ENCODE assay signal across 1 cellular context in genomic region chr2:43025709-43026290, GRCh38.
TF ChIP-seq lines count a peak whose summit lies in the region.

No MANE protein-coding gene starts in this region.

TF ChIP-seq in SK-N-SH treated with all-trans-retinoic acid at 6 μM for 48 hours, 23 proteins besides CTCF, POLR2A, EP300 and RAD21 (continued from another document):
- TF ChIP-seq ZC3H10 (CRISPR knock-in tag; IDR thresholded peaks at IDR 0.05) (no peak), TSHZ2 (CRISPR knock-in tag; IDR thresholded peaks at IDR 0.05) (no peak), GLIS3 (CRISPR knock-in tag; IDR thresholded peaks at IDR 0.05) (no peak), SNAI2 (CRISPR knock-in tag; IDR thresholded peaks at IDR 0.05) (no peak), PATZ1 (CRISPR knock-in tag; IDR thresholded peaks at IDR 0.05; ENCODE audit: borderline replicate concordance) (no peak)
TF ChIP-seq in SK-N-SH treated with all-trans-retinoic acid at 6 μM for 48 hours: peak in this region for 0.
